Comparison of ENCODE assay signal across 10 cellular contexts in genomic region chr4:185847352-185848078, GRCh38. TPM values are rescaled to one million over a fixed set of nuclear protein-coding genes. Genes with fewer than 3 reads are reported as not detected.
DNase-seq lines count a peak whose midpoint lies in the region; ATAC-seq lines count a peak whose summit lies in the region.
"Had no signal": no experiment of that assay in that cellular context is flagged by ENCODE, and none has a peak within 500 bp of the region (broad histone marks: within the 10 kb centered on the region; RNA-seq: fewer than 3 reads in every experiment).

No MANE protein-coding gene starts in this region.

- H3K79me2 ChIP-seq in trophoblast cell (ENCODE audit: control insufficient read depth, insufficient read depth, low read length, poor library complexity), result no peaks in the 10 kb centered on the region

- no peaks in the 10 kb centered on the region for H3K36me3 ChIP-seq in trophoblast cell (ENCODE audit: control insufficient read depth in 1 of 2, insufficient read depth in 2 of 2, low read length in 2 of 2)

- H3K79me1 ChIP-seq in trophoblast cell (ENCODE audit: low read length), result peaks cover 5% of the 10 kb centered on the region

- H3K4me3 Mint-ChIP-seq in stimulated activated effector memory CD8-positive, alpha-beta T cell treated with anti-CD3 and anti-CD28 coated beads, Interleukin-12 subunit alpha, Interleukin-12 subunit beta, amount 100 ng/mL, for 72 hours, result no peak overlapping the region
- H3K4me3 Mint-ChIP-seq in T-cell, result no peak overlapping the region

- peak overlapping the region; percentile 64 for H2BK5ac ChIP-seq in trophoblast cell (ENCODE audit: low read depth, low read length, poor library complexity)

- H3K4me1 ChIP-seq in trophoblast cell (ENCODE audit: control insufficient read depth in 1 of 2, insufficient read depth in 2 of 2, low read length in 2 of 2), result peaks cover 6 to 10% of the 10 kb centered on the region in 2 experiments

- peak overlapping the region; percentile 68 for H3K27ac ChIP-seq in trophoblast cell (ENCODE audit: low read depth, low read length)

- H3K27me3 ChIP-seq in trophoblast cell (ENCODE audit: insufficient read depth, low read length), result no peaks in the 10 kb centered on the region

- no peak for ATAC-seq in stimulated activated effector memory CD8-positive, alpha-beta T cell treated with anti-CD3 and anti-CD28 coated beads, Interleukin-12 subunit alpha, Interleukin-12 subunit beta, amount 100 ng/mL, for 72 hours
- ATAC-seq in GM21528 (IDR thresholded peaks at IDR 0.05; ENCODE audit: low FRiP score, unreplicated experiment) (no peak), T-cell (replicated peaks in 1 of 4) (no peak)

- H3K27me3 Mint-ChIP-seq in T-cell, result no peaks in the 10 kb centered on the region

- H3K14ac ChIP-seq in trophoblast cell (ENCODE audit: low read length), result no peak overlapping the region

- no peaks in the 10 kb centered on the region for H3K4me1 Mint-ChIP-seq in stimulated activated effector memory CD8-positive, alpha-beta T cell treated with anti-CD3 and anti-CD28 coated beads, Interleukin-12 subunit alpha, Interleukin-12 subunit beta, amount 100 ng/mL, for 72 hours
- H3K4me1 Mint-ChIP-seq in T-cell, result no peaks in the 10 kb centered on the region

- WGBS in trophoblast cell (ENCODE audit: extremely low coverage, insufficient coverage, insufficient read length), result no CpG with 5 or more reads among the region's 13 CpGs

- H3K9me3 ChIP-seq in trophoblast cell (ENCODE audit: insufficient read depth, low read depth, low read length), result no peaks in the 10 kb centered on the region

- no peak overlapping the region for H4K12ac ChIP-seq in trophoblast cell (ENCODE audit: low read depth, low read length)

- no peak overlapping the region for H3K9ac ChIP-seq in trophoblast cell (ENCODE audit: low read length)

- H2BK12ac ChIP-seq in trophoblast cell (ENCODE audit: low read length), result peak overlapping the region; percentile 98

- H3K4me3 ChIP-seq in trophoblast cell (ENCODE audit: low read depth, low read length), result no peak overlapping the region

- no peak overlapping the region for H3K23ac ChIP-seq in trophoblast cell (ENCODE audit: low read length)

- DNase-seq in ELF-1 (ENCODE audit: low read depth, low spot score), result peak; percentile 81
- peak; percentile 19 for DNase-seq in NCI-H748 treated with DMSO at 0.1 percent for 48 hours (lab: John Stamatoyannopoulos, UW)
- peak; percentile 70 for DNase-seq in fibroblast of peridontal ligament (ENCODE audit: extremely low read depth)
- peak; percentile 82 to 88 for DNase-seq in trophoblast cell
- DNase-seq in stimulated activated effector memory CD8-positive, alpha-beta T cell treated with anti-CD3 and anti-CD28 coated beads, Interleukin-12 subunit alpha, Interleukin-12 subunit beta, amount 100 ng/mL, for 72 hours (ENCODE audit: low spot score in 2 of 2), result no peak
- no peak for DNase-seq in T-cell
- DNase-seq in NCI-H1105 treated with DMSO at 0.1 percent for 48 hours (lab: John Stamatoyannopoulos, UW), result no peak
- DNase-seq: stimulated activated CD4-positive, alpha-beta T cell treated with anti-CD3 and anti-CD28 coated beads, Interleukin-2, amount 100 ng/mL, for 24 hours had no signal

- H3K18ac ChIP-seq in trophoblast cell (ENCODE audit: low read length), result no peak overlapping the region

- no peak overlapping the region for H2AK5ac ChIP-seq in trophoblast cell (ENCODE audit: low read length)

- no peak overlapping the region for H2AFZ ChIP-seq in trophoblast cell (ENCODE audit: insufficient read depth, low read length, poor library complexity)

- no peak overlapping the region for H3K4ac ChIP-seq in trophoblast cell (ENCODE audit: low read depth, low read length)

- no peak overlapping the region for H3K27ac Mint-ChIP-seq in stimulated activated effector memory CD8-positive, alpha-beta T cell treated with anti-CD3 and anti-CD28 coated beads, Interleukin-12 subunit alpha, Interleukin-12 subunit beta, amount 100 ng/mL, for 72 hours
- H3K27ac Mint-ChIP-seq in T-cell, result no peak overlapping the region

- H3K9me3 Mint-ChIP-seq in stimulated activated effector memory CD8-positive, alpha-beta T cell treated with anti-CD3 and anti-CD28 coated beads, Interleukin-12 subunit alpha, Interleukin-12 subunit beta, amount 100 ng/mL, for 72 hours, result no peaks in the 10 kb centered on the region
- H3K9me3 Mint-ChIP-seq in T-cell, result peaks cover 0 to 14% (median 6%) of the 10 kb centered on the region in 3 donors

- H4K8ac ChIP-seq in trophoblast cell (ENCODE audit: low read depth, low read length), result peak overlapping the region; percentile 53

- CTCF ChIA-PET in T-cell (lab: Charles Lee), result no interaction called here

- peak overlapping the region; percentile 42 for H4K91ac ChIP-seq in trophoblast cell (ENCODE audit: low read depth, low read length)

- H2BK120ac ChIP-seq in trophoblast cell (ENCODE audit: insufficient read depth, low read length, poor library complexity), result peak overlapping the region; percentile 92

- peak overlapping the region; percentile 49 for H3K4me2 ChIP-seq in trophoblast cell (ENCODE audit: low read length)

- H3K36me3 Mint-ChIP-seq in stimulated activated effector memory CD8-positive, alpha-beta T cell treated with anti-CD3 and anti-CD28 coated beads, Interleukin-12 subunit alpha, Interleukin-12 subunit beta, amount 100 ng/mL, for 72 hours, result no peaks in the 10 kb centered on the region
- no peaks in the 10 kb centered on the region for H3K36me3 Mint-ChIP-seq in T-cell

- POLR2A ChIA-PET in T-cell (lab: Charles Lee), result no interaction called here

RNA-seq across cellular contexts. Expression of gene SORBS2, which starts 35.5 kb away (rescaled TPM):
- 4.9 and 7.0 TPM in 2 replicates for polyA plus RNA-seq in trophoblast cell (2013)
- 1 to 10 TPM in 2 of 5 donors, under 1 TPM in 2, not detected in 1; 0.15 to 1.9 (median 0.98) TPM for total RNA-seq in T-cell
- total RNA-seq: T-helper 2 cell treated with Interferon-gamma antibody and Interleukin-4, amounts not matched to agents 100 ng/mL and 5 ng/mL, for 36 hours had no signal

Comparison
In these comparisons a context has a peak if more than half of its experiments do, and no peak if none do; other contexts are left out.
1. DNase-seq: peak in ELF-1 (single experiment), NCI-H748 treated with DMSO at 0.1 percent for 48 hours (single experiment), fibroblast of peridontal ligament (single experiment) and trophoblast cell (2 of 2); none in stimulated activated effector memory CD8-positive, alpha-beta T cell treated with anti-CD3 and anti-CD28 coated beads, Interleukin-12 subunit alpha, Interleukin-12 subunit beta, amount 100 ng/mL, for 72 hours (0 of 2), T-cell (0 of 34) and NCI-H1105 treated with DMSO at 0.1 percent for 48 hours (single experiment).